ENCODE assay signal across 18 cellular contexts in genomic region chr6:43871933-43872332, GRCh38.
DNase-seq lines count a peak whose midpoint lies in the region; ATAC-seq and TF ChIP-seq lines count a peak whose summit lies in the region.
"Had no signal": no experiment of that assay in that cellular context is flagged by ENCODE, and none has a peak within 500 bp of the region (broad histone marks: within the 10 kb centered on the region; RNA-seq: fewer than 3 reads in every experiment).

No MANE protein-coding gene starts in this region.

- H3K27me3 ChIP-seq in osteoblast (ENCODE audit: insufficient read depth, low read length) (no peaks in the 10 kb centered on the region), colonic mucosa (no peaks in the 10 kb centered on the region)

- peaks cover 13% of the 10 kb centered on the region for H3K4me1 ChIP-seq in osteoblast (ENCODE audit: insufficient read depth, low read length)
- no peaks in the 10 kb centered on the region for H3K4me1 ChIP-seq in colonic mucosa
- H3K4me1 ChIP-seq: SJCRH30 had no signal

- intact Hi-C loops in colonic mucosa (cut with DNase I): no loop called here

- no peak for ATAC-seq in GM19328 (IDR thresholded peaks at IDR 0.05; ENCODE audit: unreplicated experiment)
- ATAC-seq: CD8-positive, alpha-beta T cell; HepG2; Panc1 had no signal

- H3K4me3 ChIP-seq in SK-N-MC (no peak overlapping the region), osteoblast (ENCODE audit: insufficient read depth, low read length) (no peak overlapping the region), colonic mucosa (no peak overlapping the region)
- H3K4me3 ChIP-seq: SJCRH30 had no signal

- H3K4me2 ChIP-seq in osteoblast (ENCODE audit: insufficient read depth, low read length): no peak overlapping the region

- H3K27ac ChIP-seq in SK-N-MC (peak overlapping the region; percentile 95), osteoblast (ENCODE audit: low read depth, low read length) (no peak overlapping the region), colonic mucosa (no peak overlapping the region)
- H3K27ac ChIP-seq: SJCRH30 had no signal

- no peaks in the 10 kb centered on the region for H3K79me2 ChIP-seq in osteoblast (ENCODE audit: insufficient read depth, low read length)

- DNase-seq in NCI-H2196 (lab: John Stamatoyannopoulos, UW; ENCODE audit: unreplicated experiment) (peak; percentile 13), NCI-H2196 treated with DMSO at 0.1 percent for 48 hours (lab: John Stamatoyannopoulos, UW; ENCODE audit: unreplicated experiment) (no peak), NCI-H2029 (lab: John Stamatoyannopoulos, UW) (peak; percentile 72), SK-N-MC (ENCODE audit: low read depth, low spot score) (no peak), osteoblast (ENCODE audit: insufficient read length, low spot score, missing footprints) (peak; percentile 55), CD1c-positive myeloid dendritic cell (ENCODE audit: extremely low spot score) (no peak), colonic mucosa (no peak)
- DNase-seq: Calu3; CD8-positive, alpha-beta T cell; DND-41; KG1; NCI-H1436 treated with DMSO at 0.1 percent for 48 hours; NCI-H2171 treated with DMSO at 0.1 percent for 48 hours; SJCRH30; T-helper 2 cell had no signal

- H3K9me3 ChIP-seq in SK-N-MC (ENCODE audit: low read depth, low read length) (no peaks in the 10 kb centered on the region), osteoblast (ENCODE audit: low read depth, low read length) (no peaks in the 10 kb centered on the region), colonic mucosa (no peaks in the 10 kb centered on the region)
- H3K9me3 ChIP-seq: SJCRH30 had no signal

- H3K9ac ChIP-seq in SK-N-MC (ENCODE audit: insufficient read length) (no peak overlapping the region), colonic mucosa (ENCODE audit: low read depth in 2 of 2, low read length in 2 of 2) (no peak overlapping the region)

- no peaks in the 10 kb centered on the region for H4K20me1 ChIP-seq in osteoblast (ENCODE audit: insufficient read depth, low read length)

- H3K36me3 ChIP-seq in SK-N-MC (ENCODE audit: insufficient read depth, low read length): no peaks in the 10 kb centered on the region
- no peaks in the 10 kb centered on the region for H3K36me3 ChIP-seq in osteoblast (ENCODE audit: insufficient read depth, low read length)
- no peaks in the 10 kb centered on the region for H3K36me3 ChIP-seq in colonic mucosa
- H3K36me3 ChIP-seq: SJCRH30 had no signal

- TF ChIP-seq CTCF in osteoblast (IDR thresholded peaks at IDR 0.05; ENCODE audit: extremely low read depth, low read depth, low read length): no peak
- no peak for TF ChIP-seq CTCF in colonic mucosa (IDR thresholded peaks at IDR 0.05)

- no peak overlapping the region for H2AFZ ChIP-seq in osteoblast (ENCODE audit: low read length)

Comparison
In these comparisons a context has a peak if more than half of its experiments do, and no peak if none do; other contexts are left out.
1. DNase-seq: peak in NCI-H2196 (single experiment), NCI-H2029 (single experiment) and osteoblast (single experiment); none in NCI-H2196 treated with DMSO at 0.1 percent for 48 hours (single experiment), SK-N-MC (single experiment), CD1c-positive myeloid dendritic cell (single experiment) and colonic mucosa (single experiment).